In genomic region chr20:35275741-35276251, GRCh38 we compare ENCODE assay signal across 12 cellular contexts. TPM values are rescaled to one million over a fixed set of nuclear protein-coding genes. Genes with fewer than 3 reads are reported as not detected.
A peak's percentile ranks its signal among the peaks of the same experiment; 100 is the strongest.
DNase-seq lines count a peak whose midpoint lies in the region; ATAC-seq and TF ChIP-seq lines count a peak whose summit lies in the region.
"Had no signal": no experiment of that assay in that cellular context is flagged by ENCODE, and none has a peak within 500 bp of the region (broad histone marks: within the 10 kb centered on the region; RNA-seq: fewer than 3 reads in every experiment).

No MANE protein-coding gene starts in this region.

- H2BK5ac ChIP-seq in trophoblast cell (ENCODE audit: low read depth, low read length, poor library complexity) = no peak overlapping the region

- no peak overlapping the region for H3K18ac ChIP-seq in trophoblast cell (ENCODE audit: low read length)

- intact Hi-C loops in CD4-positive, alpha-beta T cell (cut with DNase I, micrococcal nuclease) = loop anchor here in 1 of 2 experiments (2.0 to 10.0 kb wide), 7 partner anchors 128 to 973 kb away; partner anchors contain the start of genes AHCY, EDEM2, GGT7 and GSS

- H3K4me3 ChIP-seq in iPS-20b (ENCODE audit: low read length) = no peak overlapping the region
- H3K4me3 ChIP-seq in trophoblast cell (ENCODE audit: low read depth, low read length) = no peak overlapping the region

- no peaks in the 10 kb centered on the region for H3K9me3 ChIP-seq in CD4-positive, alpha-beta T cell (ENCODE audit: control insufficient read depth, low read length)
- H3K9me3 ChIP-seq in iPS-20b (ENCODE audit: insufficient read depth, low read depth, low read length) (no peaks in the 10 kb centered on the region), trophoblast cell (ENCODE audit: insufficient read depth, low read depth, low read length) (peaks cover 2% of the 10 kb centered on the region)

- H3K36me3 Mint-ChIP-seq in CD4-positive, alpha-beta T cell (ENCODE audit: low read depth) = peaks cover 46% of the 10 kb centered on the region
- H3K36me3 Mint-ChIP-seq in activated CD4-positive, alpha-beta memory T cell treated with anti-CD3 and anti-CD28 coated beads, Interleukin-2, amount 10 ng/mL, durations not matched to agents 7 days and 5 days (ENCODE audit: low read depth) = peaks cover 33% of the 10 kb centered on the region

- H2BK12ac ChIP-seq in trophoblast cell (ENCODE audit: low read length) = no peak overlapping the region

- no peak overlapping the region for H3K4me2 ChIP-seq in trophoblast cell (ENCODE audit: low read length)

- no peaks in the 10 kb centered on the region for H3K9me3 Mint-ChIP-seq in CD4-positive, alpha-beta T cell
- H3K9me3 Mint-ChIP-seq in activated CD4-positive, alpha-beta memory T cell treated with anti-CD3 and anti-CD28 coated beads, Interleukin-2, amount 10 ng/mL, durations not matched to agents 7 days and 5 days = no peaks in the 10 kb centered on the region

- H2BK120ac ChIP-seq in trophoblast cell (ENCODE audit: insufficient read depth, low read length, poor library complexity) = no peak overlapping the region

- no peak overlapping the region for H3K14ac ChIP-seq in trophoblast cell (ENCODE audit: low read length)

- no peak overlapping the region for H3K23ac ChIP-seq in trophoblast cell (ENCODE audit: low read length)

- no peak for TF ChIP-seq CTCF in 22Rv1 (IDR thresholded peaks at IDR 0.05)
- no peak for TF ChIP-seq CTCF in CD4-positive, alpha-beta T cell (IDR thresholded peaks at IDR 0.05)
- TF ChIP-seq CTCF in GM13977 (IDR thresholded peaks at IDR 0.05; ENCODE audit: extremely low read depth, insufficient read depth, missing control alignments) = no peak

- H3K27ac Mint-ChIP-seq in CD4-positive, alpha-beta T cell = peak overlapping the region; percentile 97
- peak overlapping the region; percentile 99 for H3K27ac Mint-ChIP-seq in activated CD4-positive, alpha-beta memory T cell treated with anti-CD3 and anti-CD28 coated beads, Interleukin-2, amount 10 ng/mL, durations not matched to agents 7 days and 5 days

- no CpG with 5 or more reads among the region's 12 CpGs for WGBS in trophoblast cell (ENCODE audit: extremely low coverage, insufficient coverage, insufficient read length)

- in situ Hi-C loops in GM13977 (cut with MboI; ENCODE audit: low pct_unique_long_range_greater_than_20kb, low sequenced_read_pairs, unreplicated experiment) = no loop called here

- no peak overlapping the region for H3K4ac ChIP-seq in trophoblast cell (ENCODE audit: low read depth, low read length)

- H2AFZ ChIP-seq in trophoblast cell (ENCODE audit: insufficient read depth, low read length, poor library complexity) = no peak overlapping the region

- DNase-seq in CD4-positive, alpha-beta T cell = no peak
- DNase-seq in activated CD4-positive, alpha-beta memory T cell treated with anti-CD3 and anti-CD28 coated beads, Interleukin-2, amount 10 ng/mL, durations not matched to agents 7 days and 5 days = no peak
- no peak for DNase-seq in stimulated activated CD4-positive, alpha-beta T cell treated with anti-CD3 and anti-CD28 coated beads, Interleukin-4, amount 100 ng/mL, for 1 hour
- DNase-seq in GM13977 (ENCODE audit: low spot score) (no peak), trophoblast cell (no peak)
- DNase-seq: NCI-H1105 had no signal

- H3K27ac ChIP-seq in 22Rv1 (peak overlapping the region; percentile 87), iPS-20b (ENCODE audit: low read length) (no peak overlapping the region), trophoblast cell (ENCODE audit: low read depth, low read length) (no peak overlapping the region)
- peak overlapping the region; percentile 7 for H3K27ac ChIP-seq in CD4-positive, alpha-beta T cell (ENCODE audit: low read depth, low read length)

- H4K12ac ChIP-seq in trophoblast cell (ENCODE audit: low read depth, low read length) = no peak overlapping the region

- H4K91ac ChIP-seq in trophoblast cell (ENCODE audit: low read depth, low read length) = no peak overlapping the region

- no peaks in the 10 kb centered on the region for H3K27me3 Mint-ChIP-seq in CD4-positive, alpha-beta T cell
- no peaks in the 10 kb centered on the region for H3K27me3 Mint-ChIP-seq in activated CD4-positive, alpha-beta memory T cell treated with anti-CD3 and anti-CD28 coated beads, Interleukin-2, amount 10 ng/mL, durations not matched to agents 7 days and 5 days

- no peak overlapping the region for H2AK5ac ChIP-seq in trophoblast cell (ENCODE audit: low read length)

- no peak overlapping the region for H4K8ac ChIP-seq in trophoblast cell (ENCODE audit: low read depth, low read length)

- peaks cover 11% of the 10 kb centered on the region for H3K79me1 ChIP-seq in trophoblast cell (ENCODE audit: low read length)

- peaks cover 32% of the 10 kb centered on the region for H3K4me1 Mint-ChIP-seq in CD4-positive, alpha-beta T cell (ENCODE audit: low read depth)
- peaks cover 31% of the 10 kb centered on the region for H3K4me1 Mint-ChIP-seq in activated CD4-positive, alpha-beta memory T cell treated with anti-CD3 and anti-CD28 coated beads, Interleukin-2, amount 10 ng/mL, durations not matched to agents 7 days and 5 days

- ATAC-seq in CD4-positive, alpha-beta T cell (ENCODE audit: poor library complexity) = no peak
- ATAC-seq in HG02759 (IDR thresholded peaks at IDR 0.05; ENCODE audit: unreplicated experiment) = no peak
- ATAC-seq: sciatic nerve had no signal

- POLR2A ChIA-PET in CD4-positive, alpha-beta T cell (lab: Charles Lee) = interaction anchor here (0.5 kb wide), 1 partner anchor 39 kb away, joined by 3 read pairs; no protein-coding TSS in a partner anchor
- POLR2A ChIA-PET in activated CD4-positive, alpha-beta memory T cell treated with anti-CD3 and anti-CD28 coated beads, Interleukin-2, amount 10 ng/mL, durations not matched to agents 7 days and 5 days (lab: Charles Lee) = interaction anchor here (1.0 to 1.2 kb wide), 2 partner anchors 10 to 129 kb away, joined by 3 to 4 read pairs; partner anchors contain the start of gene EDEM2

- H3K27me3 ChIP-seq in CD4-positive, alpha-beta T cell (ENCODE audit: control insufficient read depth, insufficient read depth, low read length) = no peaks in the 10 kb centered on the region
- no peaks in the 10 kb centered on the region for H3K27me3 ChIP-seq in iPS-20b (ENCODE audit: insufficient read depth, low read length)
- H3K27me3 ChIP-seq in trophoblast cell (ENCODE audit: insufficient read depth, low read length) = no peaks in the 10 kb centered on the region

- H3K4me3 Mint-ChIP-seq in CD4-positive, alpha-beta T cell = peak overlapping the region; percentile 48
- peak overlapping the region; percentile 99 for H3K4me3 Mint-ChIP-seq in activated CD4-positive, alpha-beta memory T cell treated with anti-CD3 and anti-CD28 coated beads, Interleukin-2, amount 10 ng/mL, durations not matched to agents 7 days and 5 days

- H3K79me2 ChIP-seq in trophoblast cell (ENCODE audit: control insufficient read depth, insufficient read depth, low read length, poor library complexity) = peaks cover 7% of the 10 kb centered on the region

- peaks cover 4% of the 10 kb centered on the region; the same call in 1 of the 2 replicates for H3K4me1 ChIP-seq in iPS-20b (ENCODE audit: insufficient read depth, low read length)
- peaks cover 14 to 15% of the 10 kb centered on the region in 2 experiments for H3K4me1 ChIP-seq in trophoblast cell (ENCODE audit: control insufficient read depth in 1 of 2, insufficient read depth in 2 of 2, low read length in 2 of 2)

- peak overlapping the region; percentile 21; the same call in 1 of the 2 replicates for H3K9ac ChIP-seq in iPS-20b (ENCODE audit: low read depth, low read length)
- H3K9ac ChIP-seq in trophoblast cell (ENCODE audit: low read length) = no peak overlapping the region

- CTCF ChIA-PET in CD4-positive, alpha-beta T cell (lab: Charles Lee) = interaction anchor here (0.8 to 1.3 kb wide), 3 partner anchors 14 to 179 kb away, joined by 3 to 5 read pairs (median 4); no protein-coding TSS in a partner anchor
- CTCF ChIA-PET in activated CD4-positive, alpha-beta memory T cell treated with anti-CD3 and anti-CD28 coated beads, Interleukin-2, amount 10 ng/mL, durations not matched to agents 7 days and 5 days (lab: Charles Lee) = interaction anchor here (0.6 kb wide), 1 partner anchor 98 kb away, joined by 3 read pairs; no protein-coding TSS in a partner anchor

- peaks cover 36% of the 10 kb centered on the region for H3K36me3 ChIP-seq in iPS-20b (ENCODE audit: insufficient read depth, low read depth, low read length)
- peaks cover 45 to 46% of the 10 kb centered on the region in 2 experiments for H3K36me3 ChIP-seq in trophoblast cell (ENCODE audit: control insufficient read depth in 1 of 2, insufficient read depth in 2 of 2, low read length in 2 of 2)

RNA-seq across cellular contexts. Expression of gene MMP24OS, which starts 2.1 kb away (rescaled TPM):
- total RNA-seq in CD4-positive, alpha-beta T cell = 10 to 100 TPM; 71.8 to 74.8 TPM
- 10 to 100 TPM; 45.6 to 48.7 TPM for total RNA-seq in activated CD4-positive, alpha-beta memory T cell treated with anti-CD3 and anti-CD28 coated beads, Interleukin-2, amount 10 ng/mL, durations not matched to agents 7 days and 5 days
- 76.2 and 79.4 TPM in 2 replicates for polyA plus RNA-seq in trophoblast cell (2013)

RNA-seq across cellular contexts. Expression of gene EIF6, which starts 8.8 kb away (rescaled TPM):
- 10 to 100 TPM; 24.9 to 25.8 TPM for total RNA-seq in CD4-positive, alpha-beta T cell
- 10 to 100 TPM; 86.1 to 91.3 TPM for total RNA-seq in activated CD4-positive, alpha-beta memory T cell treated with anti-CD3 and anti-CD28 coated beads, Interleukin-2, amount 10 ng/mL, durations not matched to agents 7 days and 5 days
- 91.0 and 92.3 TPM in 2 replicates for polyA plus RNA-seq in trophoblast cell (2013)

RNA-seq across cellular contexts. Expression of gene FAM83C, which starts 16.4 kb away (rescaled TPM):
- not detected for total RNA-seq in CD4-positive, alpha-beta T cell
- total RNA-seq in activated CD4-positive, alpha-beta memory T cell treated with anti-CD3 and anti-CD28 coated beads, Interleukin-2, amount 10 ng/mL, durations not matched to agents 7 days and 5 days = not detected
- 0.01 TPM in 2 replicates for polyA plus RNA-seq in trophoblast cell (2013)
- total RNA-seq: sciatic nerve; T-helper 1 cell treated with Interleukin-12 subunit alpha and Interleukin-12 subunit beta and Interleukin-4 antibody, amounts not matched to agents 30 ng/mL and 1 ng/mL, for 36 hours had no signal

RNA-seq across cellular contexts. Expression of gene MMP24, which starts 49.3 kb away (rescaled TPM):
- not detected for total RNA-seq in CD4-positive, alpha-beta T cell
- total RNA-seq in activated CD4-positive, alpha-beta memory T cell treated with anti-CD3 and anti-CD28 coated beads, Interleukin-2, amount 10 ng/mL, durations not matched to agents 7 days and 5 days = not detected
- 1.1 and 1.2 TPM in 2 replicates for polyA plus RNA-seq in trophoblast cell (2013)
- polyA plus RNA-seq: keratinocyte had no signal

Comparison
In these comparisons a context has a peak if more than half of its experiments do, and no peak if none do; other contexts are left out.
1. H3K27ac ChIP-seq: peak in 22Rv1 (single experiment) and CD4-positive, alpha-beta T cell (single experiment); none in iPS-20b (single experiment) and trophoblast cell (single experiment).